In genomic region chr6:90110971-90111370, GRCh38 we compare ENCODE assay signal across 10 cellular contexts.
DNase-seq lines count a peak whose midpoint lies in the region; ATAC-seq lines count a peak whose summit lies in the region.
"Had no signal": no experiment of that assay in that cellular context is flagged by ENCODE, and none has a peak within 500 bp of the region (broad histone marks: within the 10 kb centered on the region; RNA-seq: fewer than 3 reads in every experiment).

No MANE protein-coding gene starts in this region.

- peak; percentile 45 to 82 (median 76) for DNase-seq in CD8-positive, alpha-beta memory T cell
- peak; percentile 88 for DNase-seq in activated CD4-positive, alpha-beta memory T cell treated with anti-CD3 and anti-CD28 coated beads, Interleukin-2, amount 10 ng/mL, durations not matched to agents 7 days and 5 days
- peak in 1 of 2 donors; percentile 74 for DNase-seq in activated naive CD4-positive, alpha-beta T cell treated with anti-CD3 and anti-CD28 coated beads, Interleukin-2, amount 50 U/mL, for 72 hours (ENCODE audit: low spot score in 2 of 2)
- peak; percentile 15 for DNase-seq in stimulated activated CD8-positive, alpha-beta memory T cell treated with anti-CD3 and anti-CD28 coated beads, Interleukin-12 subunit alpha, Interleukin-12 subunit beta, amount 100 ng/mL, for 4 hours (ENCODE audit: low read depth)
- DNase-seq in KG1 (lab: John Stamatoyannopoulos, UW) (no peak), NCI-H345 (lab: John Stamatoyannopoulos, UW) (no peak), NCI-H1092 (lab: John Stamatoyannopoulos, UW) (no peak)
- DNase-seq: mesenchymal stem cell, NCI-H1930 had no signal

- POLR2A ChIA-PET in CD8-positive, alpha-beta memory T cell (lab: Charles Lee), result no interaction called here
- POLR2A ChIA-PET in activated CD4-positive, alpha-beta memory T cell treated with anti-CD3 and anti-CD28 coated beads, Interleukin-2, amount 10 ng/mL, durations not matched to agents 7 days and 5 days (lab: Charles Lee), result interaction anchor here (1.0 to 4.9 kb wide), 5 partner anchors 16 to 177 kb away, joined by 3 to 27 read pairs (median 3); no protein-coding TSS in a partner anchor

- peak; percentile 31 to 57 for ATAC-seq in activated naive CD4-positive, alpha-beta T cell treated with anti-CD3 and anti-CD28 coated beads, Interleukin-2, amount 50 U/mL, for 72 hours
- ATAC-seq in HG03280 (IDR thresholded peaks at IDR 0.05; ENCODE audit: unreplicated experiment), result no peak

- H3K4me1 ChIP-seq in CD8-positive, alpha-beta memory T cell (ENCODE audit: insufficient read depth, low read length), result peaks cover 54% of the 10 kb centered on the region

- H3K9me3 ChIP-seq in CD8-positive, alpha-beta memory T cell (ENCODE audit: low read length), result peaks cover 4% of the 10 kb centered on the region

- H3K4me1 Mint-ChIP-seq in CD8-positive, alpha-beta memory T cell, result peaks cover 38 to 58% (median 53%) of the 10 kb centered on the region in 3 donors
- H3K4me1 Mint-ChIP-seq in activated CD4-positive, alpha-beta memory T cell treated with anti-CD3 and anti-CD28 coated beads, Interleukin-2, amount 10 ng/mL, durations not matched to agents 7 days and 5 days, result peaks cover 56% of the 10 kb centered on the region

- H3K36me3 Mint-ChIP-seq in CD8-positive, alpha-beta memory T cell, result peaks cover 0 to 26% (median 8%) of the 10 kb centered on the region in 3 donors
- peaks cover 40% of the 10 kb centered on the region for H3K36me3 Mint-ChIP-seq in activated CD4-positive, alpha-beta memory T cell treated with anti-CD3 and anti-CD28 coated beads, Interleukin-2, amount 10 ng/mL, durations not matched to agents 7 days and 5 days (ENCODE audit: low read depth)
- H3K36me3 Mint-ChIP-seq in activated naive CD4-positive, alpha-beta T cell treated with anti-CD3 and anti-CD28 coated beads, Interleukin-2, amount 50 U/mL, for 72 hours, result peaks cover 36 to 42% of the 10 kb centered on the region in 2 donors

- peak overlapping the region; percentile 51 to 86 (median 77) for H3K27ac Mint-ChIP-seq in CD8-positive, alpha-beta memory T cell
- H3K27ac Mint-ChIP-seq in activated CD4-positive, alpha-beta memory T cell treated with anti-CD3 and anti-CD28 coated beads, Interleukin-2, amount 10 ng/mL, durations not matched to agents 7 days and 5 days, result peak overlapping the region; percentile 63
- peak overlapping the region; percentile 16 to 85 for H3K27ac Mint-ChIP-seq in activated naive CD4-positive, alpha-beta T cell treated with anti-CD3 and anti-CD28 coated beads, Interleukin-2, amount 50 U/mL, for 72 hours

- H3K27ac ChIP-seq in CD8-positive, alpha-beta memory T cell (ENCODE audit: low read depth, low read length), result no peak overlapping the region

- no peaks in the 10 kb centered on the region for H3K27me3 ChIP-seq in CD8-positive, alpha-beta memory T cell (ENCODE audit: insufficient read depth, low read length, poor library complexity, severe bottlenecking)

- peaks cover 0 to 2% of the 10 kb centered on the region in 2 donors for H3K27me3 Mint-ChIP-seq in CD8-positive, alpha-beta memory T cell
- H3K27me3 Mint-ChIP-seq in activated CD4-positive, alpha-beta memory T cell treated with anti-CD3 and anti-CD28 coated beads, Interleukin-2, amount 10 ng/mL, durations not matched to agents 7 days and 5 days, result peaks cover 18% of the 10 kb centered on the region

- H3K36me3 ChIP-seq in CD8-positive, alpha-beta memory T cell (ENCODE audit: insufficient read depth, low read length), result no peaks in the 10 kb centered on the region

- peak overlapping the region in 6 of 7 donors; percentile 7 to 52 (median 24) for H3K4me3 Mint-ChIP-seq in CD8-positive, alpha-beta memory T cell
- no peak overlapping the region for H3K4me3 Mint-ChIP-seq in activated CD4-positive, alpha-beta memory T cell treated with anti-CD3 and anti-CD28 coated beads, Interleukin-2, amount 10 ng/mL, durations not matched to agents 7 days and 5 days

- H3K9me3 Mint-ChIP-seq in CD8-positive, alpha-beta memory T cell, result peaks cover 8 to 23% (median 15%) of the 10 kb centered on the region in 5 donors
- H3K9me3 Mint-ChIP-seq in activated CD4-positive, alpha-beta memory T cell treated with anti-CD3 and anti-CD28 coated beads, Interleukin-2, amount 10 ng/mL, durations not matched to agents 7 days and 5 days, result peaks cover 25% of the 10 kb centered on the region
- H3K9me3 Mint-ChIP-seq in activated naive CD4-positive, alpha-beta T cell treated with anti-CD3 and anti-CD28 coated beads, Interleukin-2, amount 50 U/mL, for 72 hours, result peaks cover 23 to 35% of the 10 kb centered on the region in 2 donors

- CTCF ChIA-PET in CD8-positive, alpha-beta memory T cell (lab: Charles Lee), result interaction anchor here (1.2 to 2.7 kb wide), 2 partner anchors 28 to 170 kb away, joined by 3 to 10 read pairs; no protein-coding TSS in a partner anchor
- CTCF ChIA-PET in activated CD4-positive, alpha-beta memory T cell treated with anti-CD3 and anti-CD28 coated beads, Interleukin-2, amount 10 ng/mL, durations not matched to agents 7 days and 5 days (lab: Charles Lee), result interaction anchor here (1.5 to 2.1 kb wide), 5 partner anchors 13 to 368 kb away, joined by 5 to 20 read pairs (median 5); no protein-coding TSS in a partner anchor

- no peak overlapping the region for H3K4me3 ChIP-seq in CD8-positive, alpha-beta memory T cell (ENCODE audit: low read length)

Comparison
In these comparisons a context has a peak if more than half of its experiments do, and no peak if none do; other contexts are left out.
1. DNase-seq: peak in CD8-positive, alpha-beta memory T cell (5 of 5), activated CD4-positive, alpha-beta memory T cell treated with anti-CD3 and anti-CD28 coated beads, Interleukin-2, amount 10 ng/mL, durations not matched to agents 7 days and 5 days (single experiment) and stimulated activated CD8-positive, alpha-beta memory T cell treated with anti-CD3 and anti-CD28 coated beads, Interleukin-12 subunit alpha, Interleukin-12 subunit beta, amount 100 ng/mL, for 4 hours (single experiment); none in KG1 (single experiment), NCI-H345 (single experiment) and NCI-H1092 (single experiment).
2. Peak in every context shown above with its lines, with median percentiles within 50 percentile points of each other: H3K27ac Mint-ChIP-seq.